ENCODE assay signal across 14 cellular contexts in genomic region chr18:36366994-36367839, GRCh38.
DNase-seq lines count a peak whose midpoint lies in the region; ATAC-seq and TF ChIP-seq lines count a peak whose summit lies in the region.
"Had no signal": no experiment of that assay in that cellular context is flagged by ENCODE, and none has a peak within 500 bp of the region (broad histone marks: within the 10 kb centered on the region; RNA-seq: fewer than 3 reads in every experiment).

No MANE protein-coding gene starts in this region.

- peaks cover 11% of the 10 kb centered on the region for H3K4me1 Mint-ChIP-seq in glutamatergic neuron (ENCODE audit: low read depth, unreplicated experiment)
- H3K4me1 Mint-ChIP-seq in activated T-helper 1 cell treated with anti-CD3 and anti-CD28 coated beads, Interleukin-12 subunit alpha, Interleukin-12 subunit beta, Interleukin-2, Interleukin-4 antibody, amounts not matched to agents 30 ng/mL and 10 ng/mL and 1 ng/mL, durations not matched to agents 14 hours and 24 hours and 36 hours (ENCODE audit: low read depth): no peaks in the 10 kb centered on the region
- H3K4me1 Mint-ChIP-seq: memory B cell, WTC11 had no signal

- peaks cover 7% of the 10 kb centered on the region for H3K9me3 Mint-ChIP-seq in glutamatergic neuron (ENCODE audit: unreplicated experiment)
- H3K9me3 Mint-ChIP-seq in activated T-helper 1 cell treated with anti-CD3 and anti-CD28 coated beads, Interleukin-12 subunit alpha, Interleukin-12 subunit beta, Interleukin-2, Interleukin-4 antibody, amounts not matched to agents 30 ng/mL and 10 ng/mL and 1 ng/mL, durations not matched to agents 14 hours and 24 hours and 36 hours: no peaks in the 10 kb centered on the region

- H3K27ac Mint-ChIP-seq in glutamatergic neuron (ENCODE audit: unreplicated experiment): no peak overlapping the region
- no peak overlapping the region for H3K27ac Mint-ChIP-seq in activated T-helper 1 cell treated with anti-CD3 and anti-CD28 coated beads, Interleukin-12 subunit alpha, Interleukin-12 subunit beta, Interleukin-2, Interleukin-4 antibody, amounts not matched to agents 30 ng/mL and 10 ng/mL and 1 ng/mL, durations not matched to agents 14 hours and 24 hours and 36 hours
- H3K27ac Mint-ChIP-seq: memory B cell, WTC11 had no signal

- H3K36me3 Mint-ChIP-seq in glutamatergic neuron (ENCODE audit: unreplicated experiment): peaks cover 20% of the 10 kb centered on the region
- H3K36me3 Mint-ChIP-seq in activated T-helper 1 cell treated with anti-CD3 and anti-CD28 coated beads, Interleukin-12 subunit alpha, Interleukin-12 subunit beta, Interleukin-2, Interleukin-4 antibody, amounts not matched to agents 30 ng/mL and 10 ng/mL and 1 ng/mL, durations not matched to agents 14 hours and 24 hours and 36 hours (ENCODE audit: low read depth): no peaks in the 10 kb centered on the region
- H3K36me3 Mint-ChIP-seq: memory B cell had no signal

- no peak for TF ChIP-seq CTCF in glutamatergic neuron (IDR thresholded peaks at IDR 0.05; ENCODE audit: partially characterized antibody, unreplicated experiment)

- no peak overlapping the region for H3K4me3 Mint-ChIP-seq in glutamatergic neuron (ENCODE audit: unreplicated experiment)
- H3K4me3 Mint-ChIP-seq in activated T-helper 1 cell treated with anti-CD3 and anti-CD28 coated beads, Interleukin-12 subunit alpha, Interleukin-12 subunit beta, Interleukin-2, Interleukin-4 antibody, amounts not matched to agents 30 ng/mL and 10 ng/mL and 1 ng/mL, durations not matched to agents 14 hours and 24 hours and 36 hours: no peak overlapping the region
- H3K4me3 Mint-ChIP-seq: activated T-cell treated with anti-CD3 and anti-CD28 coated beads, Interleukin-2, amount 50 U/mL, for 4 hours; memory B cell; WTC11 had no signal

- intact Hi-C loops in activated T-helper 1 cell treated with anti-CD3 and anti-CD28 coated beads, Interleukin-12 subunit alpha, Interleukin-12 subunit beta, Interleukin-2, Interleukin-4 antibody, amounts not matched to agents 30 ng/mL and 10 ng/mL and 1 ng/mL, durations not matched to agents 14 hours and 24 hours and 36 hours (cut with micrococcal nuclease): no loop called here

- ATAC-seq in HG03108 (IDR thresholded peaks at IDR 0.05; ENCODE audit: unreplicated experiment) (peak; percentile 75), HG02884 (IDR thresholded peaks at IDR 0.05; ENCODE audit: unreplicated experiment) (no peak)
- ATAC-seq: activated T-cell treated with anti-CD3 and anti-CD28 coated beads, Interleukin-2, amount 50 U/mL, for 4 hours; WTC11 had no signal

- peaks cover 5% of the 10 kb centered on the region for H3K27me3 Mint-ChIP-seq in glutamatergic neuron (ENCODE audit: unreplicated experiment)
- peaks cover 4% of the 10 kb centered on the region for H3K27me3 Mint-ChIP-seq in activated T-helper 1 cell treated with anti-CD3 and anti-CD28 coated beads, Interleukin-12 subunit alpha, Interleukin-12 subunit beta, Interleukin-2, Interleukin-4 antibody, amounts not matched to agents 30 ng/mL and 10 ng/mL and 1 ng/mL, durations not matched to agents 14 hours and 24 hours and 36 hours (ENCODE audit: insufficient read depth)

- DNase-seq in NCI-H2171 treated with DMSO at 0.1 percent for 48 hours (lab: John Stamatoyannopoulos, UW) (peak; percentile 53), NCI-H2171 (lab: John Stamatoyannopoulos, UW) (no peak), glutamatergic neuron (peak; percentile 34), GDM1 (lab: John Stamatoyannopoulos, UW) (no peak)
- DNase-seq in activated CD4-positive, CD25-positive, alpha-beta regulatory T cell treated with anti-CD3 and anti-CD28 coated beads, Interleukin-2, amount 50 U/mL, for 72 hours: no peak
- DNase-seq in activated T-helper 1 cell treated with anti-CD3 and anti-CD28 coated beads, Interleukin-12 subunit alpha, Interleukin-12 subunit beta, Interleukin-2, Interleukin-4 antibody, amounts not matched to agents 30 ng/mL and 10 ng/mL and 1 ng/mL, durations not matched to agents 14 hours and 24 hours and 36 hours (ENCODE audit: low spot score): no peak
- DNase-seq: activated T-cell treated with anti-CD3 and anti-CD28 coated beads, Interleukin-2, amount 50 U/mL, for 4 hours; NCI-H510A treated with DMSO at 0.1 percent for 48 hours; SHP77; substantia nigra had no signal

Comparison
In these comparisons a context has a peak if more than half of its experiments do, and no peak if none do; other contexts are left out.
1. DNase-seq: peak in NCI-H2171 treated with DMSO at 0.1 percent for 48 hours (single experiment) and glutamatergic neuron (single experiment); none in NCI-H2171 (single experiment), activated CD4-positive, CD25-positive, alpha-beta regulatory T cell treated with anti-CD3 and anti-CD28 coated beads, Interleukin-2, amount 50 U/mL, for 72 hours (single experiment), GDM1 (single experiment) and activated T-helper 1 cell treated with anti-CD3 and anti-CD28 coated beads, Interleukin-12 subunit alpha, Interleukin-12 subunit beta, Interleukin-2, Interleukin-4 antibody, amounts not matched to agents 30 ng/mL and 10 ng/mL and 1 ng/mL, durations not matched to agents 14 hours and 24 hours and 36 hours (single experiment).